ENCODE assay signal across 8 cellular contexts in the genomic region with DNA sequence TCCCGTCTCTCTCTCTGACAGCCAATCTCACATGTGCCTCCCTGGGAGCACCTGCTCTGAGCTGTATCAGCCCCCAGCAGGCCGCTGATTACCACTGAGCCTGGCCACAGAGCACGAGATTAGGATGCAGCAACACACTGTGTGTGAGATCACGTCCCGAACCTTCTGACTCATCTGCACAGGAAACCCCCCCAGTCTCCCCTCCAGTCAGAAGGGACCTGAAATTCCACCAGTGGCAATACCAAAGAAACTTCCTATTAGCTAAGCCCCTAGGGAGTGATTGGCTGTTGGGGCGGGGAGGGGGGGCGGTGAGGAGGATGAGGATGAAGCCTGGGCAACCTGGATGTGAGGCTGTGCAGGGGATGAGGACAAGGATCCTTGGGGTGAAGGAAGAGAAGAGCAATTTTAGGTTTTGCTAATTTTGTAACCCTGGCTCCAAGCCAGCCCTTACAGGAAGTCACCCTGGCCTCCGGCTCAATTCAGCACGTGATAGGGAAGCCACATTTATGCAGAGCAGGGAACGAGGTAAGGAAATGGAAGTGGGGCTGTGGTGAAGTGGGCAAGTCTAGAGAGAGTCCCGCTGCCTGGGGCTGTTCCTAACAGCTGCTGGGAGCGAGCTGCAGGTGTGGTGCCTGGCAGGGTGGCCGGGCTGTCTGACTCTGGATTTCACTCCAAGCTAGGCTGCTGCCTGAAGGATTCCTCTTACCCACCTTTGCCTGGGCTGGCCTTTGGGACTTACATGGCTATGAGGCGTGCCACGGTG. TPM values are rescaled to one million over a fixed set of nuclear protein-coding genes. Genes with fewer than 3 reads are reported as not detected.
DNase-seq lines count a peak whose midpoint lies in the region; ATAC-seq, FAIRE-seq and TF ChIP-seq lines count a peak whose summit lies in the region.

No MANE protein-coding gene starts in this region.

- no peak overlapping the region for H3K9ac ChIP-seq in astrocyte (ENCODE audit: low read length)

- TF ChIP-seq CTCF in astrocyte (IDR thresholded peaks at IDR 0.05; ENCODE audit: insufficient read depth, low read depth, low read length) (no peak), kidney epithelial cell (IDR thresholded peaks at IDR 0.05; ENCODE audit: insufficient read depth, low read length, poor library complexity, severe bottlenecking) (no peak)

- H3K79me2 ChIP-seq in astrocyte (ENCODE audit: insufficient read depth, low read length): peaks cover 4% of the 10 kb centered on the region

- peaks cover 13% of the 10 kb centered on the region for H3K27me3 Mint-ChIP-seq in astrocyte (ENCODE audit: low read depth, unreplicated experiment)

- H3K27ac Mint-ChIP-seq in astrocyte (ENCODE audit: unreplicated experiment): peak overlapping the region; percentile 41

- ATAC-seq in GM19455 (IDR thresholded peaks at IDR 0.05; ENCODE audit: unreplicated experiment) (peak; percentile 84), HG03571 (IDR thresholded peaks at IDR 0.05; ENCODE audit: unreplicated experiment) (peak; percentile 93)

- H3K4me3 Mint-ChIP-seq in astrocyte (ENCODE audit: unreplicated experiment): no peak overlapping the region

- H3K9me3 Mint-ChIP-seq in astrocyte (ENCODE audit: unreplicated experiment): no peaks in the 10 kb centered on the region

- peaks cover 40% of the 10 kb centered on the region for H3K4me1 ChIP-seq in astrocyte (ENCODE audit: insufficient read depth, low read length)

- H3K9me3 ChIP-seq in astrocyte (ENCODE audit: insufficient read depth, low read depth, low read length): no peaks in the 10 kb centered on the region

- H2AFZ ChIP-seq in astrocyte (ENCODE audit: low read depth, low read length): peak overlapping the region; percentile 14

- H3K27me3 ChIP-seq in astrocyte (ENCODE audit: insufficient read depth, low read length) (no peaks in the 10 kb centered on the region), kidney epithelial cell (ENCODE audit: control insufficient read depth, insufficient read depth, low read length) (no peaks in the 10 kb centered on the region)

- H3K36me3 Mint-ChIP-seq in astrocyte (ENCODE audit: low read depth, unreplicated experiment): peaks cover 6% of the 10 kb centered on the region

- no peaks in the 10 kb centered on the region for H3K36me3 ChIP-seq in astrocyte (ENCODE audit: insufficient read depth, low read length)
- H3K36me3 ChIP-seq in kidney epithelial cell (ENCODE audit: control insufficient read depth, insufficient read depth, low read length): no peaks in the 10 kb centered on the region

- H3K4me3 ChIP-seq in astrocyte (ENCODE audit: insufficient read depth, low read depth, low read length) (no peak overlapping the region), kidney epithelial cell (ENCODE audit: low read depth, low read length) (no peak overlapping the region)

- H3K4me2 ChIP-seq in astrocyte (ENCODE audit: low read length): peak overlapping the region; percentile 54

- peak overlapping the region; percentile 39 for H3K27ac ChIP-seq in astrocyte (ENCODE audit: low read depth, low read length)

- no peaks in the 10 kb centered on the region for H4K20me1 ChIP-seq in astrocyte (ENCODE audit: insufficient read depth, low read length)

- H3K4me1 Mint-ChIP-seq in astrocyte (ENCODE audit: low read depth, unreplicated experiment): peaks cover 22% of the 10 kb centered on the region

- peak; percentile 23 for DNase-seq in COR-L47 (lab: John Stamatoyannopoulos, UW)
- DNase-seq in T-helper 22 cell (ENCODE audit: low read depth): peak; percentile 87
- peak; percentile 84 for DNase-seq in astrocyte (ENCODE audit: low read depth)
- DNase-seq in kidney epithelial cell (ENCODE audit: low read depth): peak; percentile 91
- DNase-seq in stimulated activated CD4-positive, alpha-beta T cell treated with anti-CD3 and anti-CD28 coated beads, Interleukin-2, amount 100 ng/mL, for 4 hours (ENCODE audit: low read depth): peak; percentile 89
- no peak for DNase-seq in superior temporal gyrus (ENCODE audit: extremely low spot score)

- peak; percentile 37 for FAIRE-seq in astrocyte (lab: Jason Lieb, UNC)

RNA-seq across cellular contexts. Expression of gene SLC43A3, which starts 1.9 kb away (rescaled TPM):
- 13.3 and 16.4 TPM in 2 replicates for total RNA-seq in astrocyte
- 108 and 155 TPM in 2 replicates for total RNA-seq in kidney epithelial cell

RNA-seq across cellular contexts. Expression of gene PRG2, which starts 34.5 kb away (rescaled TPM):
- total RNA-seq in astrocyte: not detected in 2 replicates
- total RNA-seq in kidney epithelial cell: 0.33 TPM in 1 of 2 replicates, not detected in the other

RNA-seq across cellular contexts. Expression of gene RTN4RL2, which starts 35.3 kb away (rescaled TPM):
- total RNA-seq in astrocyte: 0.50 and 0.65 TPM in 2 replicates
- total RNA-seq in kidney epithelial cell: 0.48 and 0.67 TPM in 2 replicates

RNA-seq across cellular contexts. Expression of gene PRG3, which starts 44.0 kb away (rescaled TPM):
- total RNA-seq in astrocyte: not detected in 2 replicates
- total RNA-seq in kidney epithelial cell: not detected in 2 replicates
